1 cellular context compared by ENCODE assay signal in the genomic region with DNA sequence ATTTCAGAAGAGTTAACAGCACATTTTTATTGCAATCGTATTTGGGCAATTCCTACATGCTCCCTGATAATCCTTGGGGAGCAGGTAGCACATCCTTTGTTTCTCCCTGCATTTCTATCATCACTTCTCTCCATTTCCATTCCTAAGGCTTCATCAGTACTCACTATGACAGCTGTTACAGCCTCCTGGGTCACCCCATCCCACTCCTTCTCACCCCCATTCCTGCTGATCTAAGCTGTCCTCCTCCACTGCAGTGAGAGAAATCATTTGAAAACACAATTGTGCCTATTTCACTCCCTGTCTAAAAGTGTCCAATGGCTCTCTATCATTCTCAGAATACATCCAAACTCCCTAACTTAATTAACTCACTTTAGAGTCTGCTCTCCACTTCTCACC.
TF ChIP-seq lines count a peak whose summit lies in the region.

No MANE protein-coding gene starts in this region.

TF ChIP-seq in GM23338, 12 proteins besides CTCF, POLR2A, EP300 and RAD21 (continued from another document):
- TF ChIP-seq, protein P1, sequence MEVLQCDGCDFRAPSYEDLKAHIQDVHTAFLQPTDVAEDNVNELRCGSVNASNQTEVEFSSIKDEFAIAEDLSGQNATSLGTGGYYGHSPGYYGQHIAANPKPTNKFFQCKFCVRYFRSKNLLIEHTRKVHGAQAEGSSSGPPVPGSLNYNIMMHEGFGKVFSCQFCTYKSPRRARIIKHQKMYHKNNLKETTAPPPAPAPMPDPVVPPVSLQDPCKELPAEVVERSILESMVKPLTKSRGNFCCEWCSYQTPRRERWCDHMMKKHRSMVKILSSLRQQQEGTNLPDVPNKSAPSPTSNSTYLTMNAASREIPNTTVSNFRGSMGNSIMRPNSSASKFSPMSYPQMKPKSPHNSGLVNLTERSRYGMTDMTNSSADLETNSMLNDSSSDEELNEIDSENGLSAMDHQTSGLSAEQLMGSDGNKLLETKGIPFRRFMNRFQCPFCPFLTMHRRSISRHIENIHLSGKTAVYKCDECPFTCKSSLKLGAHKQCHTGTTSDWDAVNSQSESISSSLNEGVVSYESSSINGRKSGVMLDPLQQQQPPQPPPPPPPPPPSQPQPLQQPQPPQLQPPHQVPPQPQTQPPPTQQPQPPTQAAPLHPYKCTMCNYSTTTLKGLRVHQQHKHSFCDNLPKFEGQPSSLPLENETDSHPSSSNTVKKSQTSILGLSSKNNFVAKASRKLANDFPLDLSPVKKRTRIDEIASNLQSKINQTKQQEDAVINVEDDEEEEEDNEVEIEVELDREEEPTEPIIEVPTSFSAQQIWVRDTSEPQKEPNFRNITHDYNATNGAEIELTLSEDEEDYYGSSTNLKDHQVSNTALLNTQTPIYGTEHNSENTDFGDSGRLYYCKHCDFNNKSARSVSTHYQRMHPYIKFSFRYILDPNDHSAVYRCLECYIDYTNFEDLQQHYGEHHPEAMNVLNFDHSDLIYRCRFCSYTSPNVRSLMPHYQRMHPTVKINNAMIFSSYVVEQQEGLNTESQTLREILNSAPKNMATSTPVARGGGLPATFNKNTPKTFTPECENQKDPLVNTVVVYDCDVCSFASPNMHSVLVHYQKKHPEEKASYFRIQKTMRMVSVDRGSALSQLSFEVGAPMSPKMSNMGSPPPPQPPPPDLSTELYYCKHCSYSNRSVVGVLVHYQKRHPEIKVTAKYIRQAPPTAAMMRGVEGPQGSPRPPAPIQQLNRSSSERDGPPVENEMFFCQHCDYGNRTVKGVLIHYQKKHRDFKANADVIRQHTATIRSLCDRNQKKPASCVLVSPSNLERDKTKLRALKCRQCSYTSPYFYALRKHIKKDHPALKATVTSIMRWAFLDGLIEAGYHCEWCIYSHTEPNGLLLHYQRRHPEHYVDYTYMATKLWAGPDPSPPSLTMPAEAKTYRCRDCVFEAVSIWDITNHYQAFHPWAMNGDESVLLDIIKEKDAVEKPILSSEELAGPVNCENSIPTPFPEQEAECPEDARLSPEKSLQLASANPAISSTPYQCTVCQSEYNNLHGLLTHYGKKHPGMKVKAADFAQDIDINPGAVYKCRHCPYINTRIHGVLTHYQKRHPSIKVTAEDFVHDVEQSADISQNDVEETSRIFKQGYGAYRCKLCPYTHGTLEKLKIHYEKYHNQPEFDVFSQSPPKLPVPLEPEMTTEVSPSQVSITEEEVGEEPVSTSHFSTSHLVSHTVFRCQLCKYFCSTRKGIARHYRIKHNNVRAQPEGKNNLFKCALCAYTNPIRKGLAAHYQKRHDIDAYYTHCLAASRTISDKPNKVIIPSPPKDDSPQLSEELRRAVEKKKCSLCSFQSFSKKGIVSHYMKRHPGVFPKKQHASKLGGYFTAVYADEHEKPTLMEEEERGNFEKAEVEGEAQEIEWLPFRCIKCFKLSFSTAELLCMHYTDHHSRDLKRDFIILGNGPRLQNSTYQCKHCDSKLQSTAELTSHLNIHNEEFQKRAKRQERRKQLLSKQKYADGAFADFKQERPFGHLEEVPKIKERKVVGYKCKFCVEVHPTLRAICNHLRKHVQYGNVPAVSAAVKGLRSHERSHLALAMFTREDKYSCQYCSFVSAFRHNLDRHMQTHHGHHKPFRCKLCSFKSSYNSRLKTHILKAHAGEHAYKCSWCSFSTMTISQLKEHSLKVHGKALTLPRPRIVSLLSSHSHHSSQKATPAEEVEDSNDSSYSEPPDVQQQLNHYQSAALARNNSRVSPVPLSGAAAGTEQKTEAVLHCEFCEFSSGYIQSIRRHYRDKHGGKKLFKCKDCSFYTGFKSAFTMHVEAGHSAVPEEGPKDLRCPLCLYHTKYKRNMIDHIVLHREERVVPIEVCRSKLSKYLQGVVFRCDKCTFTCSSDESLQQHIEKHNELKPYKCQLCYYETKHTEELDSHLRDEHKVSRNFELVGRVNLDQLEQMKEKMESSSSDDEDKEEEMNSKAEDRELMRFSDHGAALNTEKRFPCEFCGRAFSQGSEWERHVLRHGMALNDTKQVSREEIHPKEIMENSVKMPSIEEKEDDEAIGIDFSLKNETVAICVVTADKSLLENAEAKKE (CRISPR knock-in tag; IDR thresholded peaks at IDR 0.05) = no peak
- TF ChIP-seq, protein P2, sequence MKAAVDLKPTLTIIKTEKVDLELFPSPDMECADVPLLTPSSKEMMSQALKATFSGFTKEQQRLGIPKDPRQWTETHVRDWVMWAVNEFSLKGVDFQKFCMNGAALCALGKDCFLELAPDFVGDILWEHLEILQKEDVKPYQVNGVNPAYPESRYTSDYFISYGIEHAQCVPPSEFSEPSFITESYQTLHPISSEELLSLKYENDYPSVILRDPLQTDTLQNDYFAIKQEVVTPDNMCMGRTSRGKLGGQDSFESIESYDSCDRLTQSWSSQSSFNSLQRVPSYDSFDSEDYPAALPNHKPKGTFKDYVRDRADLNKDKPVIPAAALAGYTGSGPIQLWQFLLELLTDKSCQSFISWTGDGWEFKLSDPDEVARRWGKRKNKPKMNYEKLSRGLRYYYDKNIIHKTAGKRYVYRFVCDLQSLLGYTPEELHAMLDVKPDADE (IDR thresholded peaks at IDR 0.05) = no peak
- TF ChIP-seq NANOG (IDR thresholded peaks at IDR 0.05; ENCODE audit: borderline replicate concordance) (no peak), ZNF114 (CRISPR knock-in tag; IDR thresholded peaks at IDR 0.05) (no peak)
